ENCODE assay signal across 8 cellular contexts in genomic region chr6:134519456-134519855, GRCh38.
A peak's percentile ranks its signal among the peaks of the same experiment; 100 is the strongest.
DNase-seq lines count a peak whose midpoint lies in the region; TF ChIP-seq lines count a peak whose summit lies in the region.

No MANE protein-coding gene starts in this region.

- H3K27me3 Mint-ChIP-seq in Calu3 (ENCODE audit: unreplicated experiment), result no peaks in the 10 kb centered on the region

- H3K4me1 ChIP-seq in mesenchymal stem cell (ENCODE audit: control insufficient read depth, insufficient read depth, low read depth, low read length), result peaks cover 10% of the 10 kb centered on the region
- no peaks in the 10 kb centered on the region for H3K4me1 ChIP-seq in breast epithelium

- no peak overlapping the region for H3K9ac ChIP-seq in mesenchymal stem cell (ENCODE audit: low read length)

- H3K4me3 ChIP-seq in HL-60 (replicated peaks; ENCODE audit: insufficient read depth, low read length) (no peak overlapping the region), mesenchymal stem cell (ENCODE audit: insufficient read depth in 1 of 2, low read depth in 1 of 2, low read length in 2 of 2) (no peak overlapping the region), breast epithelium (no peak overlapping the region)

- CTCF ChIA-PET in GM10248 (lab: Yijun Ruan, JAX), result no interaction called here
- CTCF ChIA-PET in Calu3 (lab: Charles Lee), result interaction anchor here (0.6 kb wide), 1 partner anchor 301 kb away, joined by 3 read pairs; no protein-coding TSS in a partner anchor

- H3K14ac ChIP-seq in mesenchymal stem cell (ENCODE audit: low read length in 2 of 2), result no peak overlapping the region

- no peak overlapping the region for H4K8ac ChIP-seq in mesenchymal stem cell (ENCODE audit: low read length)

- H3K23ac ChIP-seq in mesenchymal stem cell (ENCODE audit: low read length in 2 of 2), result no peak overlapping the region

- H3K4me3 Mint-ChIP-seq in Calu3 (ENCODE audit: low read depth, unreplicated experiment), result no peak overlapping the region

- H3K79me1 ChIP-seq in mesenchymal stem cell (replicated peaks; ENCODE audit: low read length, poor library complexity, severe bottlenecking), result no peaks in the 10 kb centered on the region

- 0% methylated on average over 4 of the region's 4 CpGs for WGBS in mesenchymal stem cell

- H2BK12ac ChIP-seq in mesenchymal stem cell (ENCODE audit: low read length in 2 of 2), result no peak overlapping the region

- no peak for TF ChIP-seq CTCF in GM10248 (IDR thresholded peaks at IDR 0.05; ENCODE audit: control extremely low read depth, extremely low read depth, low read depth, missing control alignments)
- no peak for TF ChIP-seq CTCF in HL-60 (IDR thresholded peaks at IDR 0.05; ENCODE audit: insufficient read depth, low read length)
- no peak for TF ChIP-seq CTCF in Calu3 (IDR thresholded peaks at IDR 0.05; ENCODE audit: unreplicated experiment)
- no peak for TF ChIP-seq CTCF in breast epithelium (IDR thresholded peaks at IDR 0.05)

- H3K36me3 Mint-ChIP-seq in Calu3 (ENCODE audit: insufficient read depth, unreplicated experiment), result no peaks in the 10 kb centered on the region

- no peak overlapping the region for H3K27ac Mint-ChIP-seq in Calu3 (ENCODE audit: unreplicated experiment)

- no peaks in the 10 kb centered on the region for H3K9me3 Mint-ChIP-seq in Calu3 (ENCODE audit: low read depth, unreplicated experiment)

- BruUV-seq in Calu3 (replicated peaks; lab: Mats Ljungman, UMichigan), result no TSS peak

- no peak overlapping the region for H4K91ac ChIP-seq in mesenchymal stem cell (ENCODE audit: low read length)

- H3K36me3 ChIP-seq in mesenchymal stem cell (ENCODE audit: control insufficient read depth in 1 of 2, insufficient read depth in 2 of 2, low read depth in 1 of 2, low read length in 2 of 2) (no peaks in the 10 kb centered on the region), breast epithelium (no peaks in the 10 kb centered on the region)

- H3K4me1 Mint-ChIP-seq in Calu3 (ENCODE audit: low read depth, unreplicated experiment), result peaks cover 10% of the 10 kb centered on the region

- DNase-seq in GM10248 (ENCODE audit: extremely low spot score), result peak; percentile 18
- peak in 1 of 2 experiments; percentile 80 for DNase-seq in HL-60 (ENCODE audit: low read depth in 1 of 2, low spot score in 1 of 2)
- DNase-seq in activated T-cell treated with anti-CD3 and anti-CD28 coated beads, Interleukin-2, amount 50 U/mL, for 1 hour, result peak; percentile 37
- DNase-seq in mesenchymal stem cell, result peak; percentile 73
- DNase-seq in Calu3, result no peak
- no peak for DNase-seq in breast epithelium (ENCODE audit: low spot score in 2 of 2)
- DNase-seq in superior temporal gyrus (ENCODE audit: extremely low spot score), result no peak
- no peak for DNase-seq in NCI-H2107 treated with DMSO at 0.1 percent for 48 hours (lab: John Stamatoyannopoulos, UW; ENCODE audit: unreplicated experiment)

- intact Hi-C loops in Calu3 (cut with micrococcal nuclease; ENCODE audit: unreplicated experiment), result no loop called here
- intact Hi-C loops in breast epithelium (cut with DNase I; ENCODE audit: low total_unique reads), result no loop called here

- H3K9me3 ChIP-seq in mesenchymal stem cell (ENCODE audit: control insufficient read depth, low read length) (no peaks in the 10 kb centered on the region), breast epithelium (no peaks in the 10 kb centered on the region)

- H3K27me3 ChIP-seq in HL-60 (ENCODE audit: insufficient read depth, poor library complexity, severe bottlenecking) (no peaks in the 10 kb centered on the region), mesenchymal stem cell (ENCODE audit: control insufficient read depth in 1 of 2, insufficient read depth in 1 of 2, low read length in 2 of 2) (no peaks in the 10 kb centered on the region), breast epithelium (no peaks in the 10 kb centered on the region)

- no peak for TF ChIP-seq POLR2A in breast epithelium (IDR thresholded peaks at IDR 0.05)

- H3K27ac ChIP-seq in HL-60 (replicated peaks) (peak overlapping the region; percentile 61), mesenchymal stem cell (ENCODE audit: low read length, poor library complexity, severe bottlenecking) (no peak overlapping the region), breast epithelium (no peak overlapping the region)

- POLR2A ChIA-PET in GM10248 (lab: Yijun Ruan, JAX), result interaction anchor here (0.5 kb wide), 1 partner anchor 138 kb away, joined by 8 read pairs; no protein-coding TSS in a partner anchor

- H2AK5ac ChIP-seq in mesenchymal stem cell (ENCODE audit: low read length, severe bottlenecking), result no peak overlapping the region

- H3K4ac ChIP-seq in mesenchymal stem cell (ENCODE audit: low read depth in 1 of 2, low read length in 2 of 2), result no peak overlapping the region

- H3K4me2 ChIP-seq in mesenchymal stem cell (ENCODE audit: low read length, poor library complexity, severe bottlenecking), result no peak overlapping the region

- no peak overlapping the region for H2BK120ac ChIP-seq in mesenchymal stem cell (ENCODE audit: low read depth, low read length)

- H2BK5ac ChIP-seq in mesenchymal stem cell (ENCODE audit: low read depth, low read length, poor library complexity, severe bottlenecking), result no peak overlapping the region

- H3K18ac ChIP-seq in mesenchymal stem cell (ENCODE audit: low read depth in 1 of 2, low read length in 2 of 2), result no peak overlapping the region

- no peak overlapping the region for H2AFZ ChIP-seq in mesenchymal stem cell (ENCODE audit: low read depth, low read length)

- no peak overlapping the region for H2BK15ac ChIP-seq in mesenchymal stem cell (ENCODE audit: low read depth, poor library complexity, severe bottlenecking)

Comparison
In these comparisons a context has a peak if more than half of its experiments do, and no peak if none do; other contexts are left out.
1. DNase-seq: peak in GM10248 (single experiment), activated T-cell treated with anti-CD3 and anti-CD28 coated beads, Interleukin-2, amount 50 U/mL, for 1 hour (single experiment) and mesenchymal stem cell (single experiment); none in Calu3 (single experiment), breast epithelium (0 of 2), superior temporal gyrus (single experiment) and NCI-H2107 treated with DMSO at 0.1 percent for 48 hours (single experiment).